In genomic region chr11:117096973-117097566, GRCh38 we compare ENCODE assay signal across 8 cellular contexts. TPM values are rescaled to one million over a fixed set of nuclear protein-coding genes. Genes with fewer than 3 reads are reported as not detected.
DNase-seq lines count a peak whose midpoint lies in the region; ATAC-seq, FAIRE-seq and TF ChIP-seq lines count a peak whose summit lies in the region.

No MANE protein-coding gene starts in this region.

- TF ChIP-seq POLR2A in H54 (IDR thresholded peaks at IDR 0.05; ENCODE audit: low read depth, low read length), result no peak

- FAIRE-seq in small intestine (lab: Jason Lieb, UNC) (no peak), H54 (lab: Jason Lieb, UNC) (no peak)

- intact Hi-C loops in right cardiac atrium (cut with DNase I), result loop anchor here in 2 of 4 donors (5.0 to 10.0 kb wide), 2 partner anchors 102 to 210 kb away; no protein-coding TSS in a partner anchor

- H3K9me3 ChIP-seq in HEK293 (ENCODE audit: control insufficient read depth, insufficient read depth, low read depth, low read length) (no peaks in the 10 kb centered on the region), right cardiac atrium (ENCODE audit: control insufficient read depth, low read length) (no peaks in the 10 kb centered on the region), small intestine (ENCODE audit: control insufficient read depth, low read depth) (no peaks in the 10 kb centered on the region)

- POLR2A ChIA-PET in HEK293 (lab: Yijun Ruan, JAX), result interaction anchor here (0.7 to 2.5 kb wide), 2 partner anchors 48 to 207 kb away, joined by 3 to 7 read pairs; partner anchors contain the start of gene PAFAH1B2

- H3K27me3 ChIP-seq in right cardiac atrium (ENCODE audit: control insufficient read depth, insufficient read depth) (no peaks in the 10 kb centered on the region), small intestine (ENCODE audit: control insufficient read depth in 2 of 2, insufficient read depth in 2 of 2, low read length in 2 of 2) (no peaks in the 10 kb centered on the region)

- DNase-seq in right cardiac atrium (no peak), small intestine (no peak), HuH-7.5 (ENCODE audit: low spot score) (no peak), H54 (ENCODE audit: insufficient read length, low spot score) (no peak)

- H3K4me3 ChIP-seq in HEK293 (ENCODE audit: low read depth, low read length) (peak overlapping the region; percentile 96), right cardiac atrium (ENCODE audit: low read length) (peak overlapping the region; percentile 58), small intestine (ENCODE audit: low read depth in 1 of 2, low read length in 2 of 2) (peak overlapping the region; percentile 96 to 100)

- H3K4me1 ChIP-seq in HEK293 (ENCODE audit: control insufficient read depth, insufficient read depth, low read length) (no peaks in the 10 kb centered on the region), right cardiac atrium (ENCODE audit: control insufficient read depth, insufficient read depth, low read length) (peaks cover 13% of the 10 kb centered on the region), small intestine (ENCODE audit: control insufficient read depth in 2 of 2, insufficient read depth in 1 of 2, low read depth in 1 of 2, low read length in 1 of 2) (peaks cover 8 to 16% of the 10 kb centered on the region in 2 donors)

- ATAC-seq in right cardiac atrium, result no peak
- no peak for ATAC-seq in HG03439 (IDR thresholded peaks at IDR 0.05; ENCODE audit: unreplicated experiment)
- ATAC-seq in activated CD4-positive, CD25-positive, alpha-beta regulatory T cell treated with anti-CD3 and anti-CD28 coated beads, Interleukin-2, amount 50 U/mL, for 24 hours, result no peak

- H3K36me3 ChIP-seq in HEK293 (ENCODE audit: control insufficient read depth in 2 of 2, insufficient read depth in 1 of 2, low read length in 2 of 2), result no peaks in the 10 kb centered on the region
- no peaks in the 10 kb centered on the region for H3K36me3 ChIP-seq in small intestine (ENCODE audit: control insufficient read depth in 2 of 2, insufficient read depth in 2 of 2, low read length in 2 of 2)

- WGBS in right cardiac atrium, result 29% methylated on average over 9 of the region's 9 CpGs
- WGBS in small intestine, 3 donors, result 21 to 32% (median 28%) methylated on average over 9 of the region's 9 CpGs

- TF ChIP-seq CTCF in HEK293 (tag by site-specific recombination; IDR thresholded peaks at IDR 0.05) (no peak), VCaP (conservative IDR thresholded peaks at IDR 0.05) (no peak)

- CTCF ChIA-PET in HEK293 (lab: Yijun Ruan, JAX), result interaction anchor here (0.7 to 1.0 kb wide), 4 partner anchors 9 to 124 kb away, joined by 3 to 7 read pairs (median 5); no protein-coding TSS in a partner anchor

- H3K27ac ChIP-seq in HEK293 (ENCODE audit: extremely low read depth, low read depth, low read length) (peak overlapping the region; percentile 81; the same call in 1 of the 2 replicates), VCaP (peak overlapping the region; percentile 94), right cardiac atrium (ENCODE audit: low read length) (peak overlapping the region; percentile 79), small intestine (ENCODE audit: low read depth in 1 of 2, low read length in 1 of 2) (peak overlapping the region; percentile 89 to 97)

TF ChIP-seq in HEK293, 187 proteins besides CTCF, POLR2A, EP300 and RAD21:
- no peak for TF ChIP-seq ZNF677 (tag by site-specific recombination; IDR thresholded peaks at IDR 0.05)
- TF ChIP-seq ZNF580 (tag by site-specific recombination; IDR thresholded peaks at IDR 0.05), result no peak
- TF ChIP-seq ZNF184 (tag by site-specific recombination; IDR thresholded peaks at IDR 0.05), result no peak
- no peak for TF ChIP-seq GLIS1 (tag by site-specific recombination; IDR thresholded peaks at IDR 0.05)
- no peak for TF ChIP-seq ZNF280D (tag by site-specific recombination; IDR thresholded peaks at IDR 0.05)
- TF ChIP-seq ZNF623 (tag by site-specific recombination; IDR thresholded peaks at IDR 0.05), result no peak
TF ChIP-seq in HEK293: peak in this region for 0.

RNA-seq across cellular contexts. Expression of gene SIK3, which starts 1.2 kb away (rescaled TPM):
- total RNA-seq in right cardiac atrium, result 10 to 100 TPM; 34.2 to 46.6 (median 36.9) TPM
- polyA plus RNA-seq in right cardiac atrium (13.4 TPM), small intestine (10 to 100 TPM in 1 of 3 donors, 1 to 10 TPM in 2; 4.9 to 10.5 (median 7.6) TPM)

RNA-seq across cellular contexts. Expression of gene PAFAH1B2, which starts 47.0 kb away (rescaled TPM):
- 10 to 100 TPM; 52.6 to 68.1 (median 57.5) TPM for total RNA-seq in right cardiac atrium
- 20.4 TPM for polyA plus RNA-seq in right cardiac atrium
- 10 to 100 TPM; 23.2 to 25.7 (median 25.7) TPM for polyA plus RNA-seq in small intestine
